In genomic region chr2:232438951-232439757, GRCh38 we compare ENCODE assay signal across 10 cellular contexts. TPM values are rescaled to one million over a fixed set of nuclear protein-coding genes. Genes with fewer than 3 reads are reported as not detected.
A peak's percentile ranks its signal among the peaks of the same experiment; 100 is the strongest.
DNase-seq lines count a peak whose midpoint lies in the region; ATAC-seq and TF ChIP-seq lines count a peak whose summit lies in the region.
"Had no signal": no experiment of that assay in that cellular context is flagged by ENCODE, and none has a peak within 500 bp of the region (broad histone marks: within the 10 kb centered on the region; RNA-seq: fewer than 3 reads in every experiment).

No MANE protein-coding gene starts in this region.

- H3K4me3 ChIP-seq in fibroblast of mammary gland (ENCODE audit: control insufficient read depth, low read depth, low read length) = no peak overlapping the region
- H3K4me3 ChIP-seq in psoas muscle = no peak overlapping the region
- no peak overlapping the region for H3K4me3 ChIP-seq in MM.1S (ENCODE audit: low read length)
- H3K4me3 ChIP-seq: BLaER1 treated with 17β-estradiol and CSF1 and Interleukin-3, amounts not matched to agents 10 nM and 100 nM had no signal

- TF ChIP-seq CTCF in fibroblast of mammary gland (conservative IDR thresholded peaks at IDR 0.05; ENCODE audit: control insufficient read depth, insufficient read depth, low read depth, low read length) (peak; percentile 31), psoas muscle (IDR thresholded peaks at IDR 0.05) (peak; percentile 60), MM.1S (IDR thresholded peaks at IDR 0.05; ENCODE audit: low read length) (no peak; the same call in 1 of the 2 replicates)

- no peak overlapping the region for H3K4me3 Mint-ChIP-seq in activated CD4-positive, alpha-beta T cell treated with anti-CD3 and anti-CD28 coated beads, Interleukin-2, amount 10 ng/mL, durations not matched to agents 7 days and 5 days
- H3K4me3 Mint-ChIP-seq: immature natural killer cell had no signal

- intact Hi-C loops in psoas muscle (cut with DNase I) = loop anchor here (2.0 to 10.0 kb wide), 2 partner anchors 104 to 532 kb away; no protein-coding TSS in a partner anchor

- H3F3A ChIP-seq in MM.1S (ENCODE audit: insufficient read depth, low read length) = no peaks in the 10 kb centered on the region

- DNase-seq in NCI-H345 (lab: John Stamatoyannopoulos, UW) = peak; percentile 19
- DNase-seq in NCI-H345 treated with DMSO at 0.1 percent for 48 hours (lab: John Stamatoyannopoulos, UW; ENCODE audit: unreplicated experiment) = no peak
- peak; percentile 38 for DNase-seq in activated CD4-positive, alpha-beta T cell treated with anti-CD3 and anti-CD28 coated beads, Interleukin-2, amount 10 ng/mL, durations not matched to agents 7 days and 5 days
- DNase-seq in fibroblast of mammary gland (ENCODE audit: low read depth) = peak; percentile 13
- peak in 1 of 2 donors; percentile 52 for DNase-seq in psoas muscle
- no peak for DNase-seq in MM.1S
- no peak for DNase-seq in superior temporal gyrus (ENCODE audit: extremely low spot score)

- H3K4me2 ChIP-seq in MM.1S (ENCODE audit: low read depth, low read length) = no peak overlapping the region

- H2AFZ ChIP-seq in MM.1S (ENCODE audit: low read length) = no peak overlapping the region

- no peaks in the 10 kb centered on the region for H3K9me3 Mint-ChIP-seq in activated CD4-positive, alpha-beta T cell treated with anti-CD3 and anti-CD28 coated beads, Interleukin-2, amount 10 ng/mL, durations not matched to agents 7 days and 5 days
- H3K9me3 Mint-ChIP-seq: immature natural killer cell had no signal

- WGBS in psoas muscle, 3 donors = 67 to 72% (median 67%) methylated on average over 16 to 21 of the region's 22 CpGs

- H4K20me1 ChIP-seq in MM.1S (ENCODE audit: insufficient read depth, low read length) = no peaks in the 10 kb centered on the region

- H3K27me3 Mint-ChIP-seq in activated CD4-positive, alpha-beta T cell treated with anti-CD3 and anti-CD28 coated beads, Interleukin-2, amount 10 ng/mL, durations not matched to agents 7 days and 5 days = no peaks in the 10 kb centered on the region

- H3K4me1 Mint-ChIP-seq in activated CD4-positive, alpha-beta T cell treated with anti-CD3 and anti-CD28 coated beads, Interleukin-2, amount 10 ng/mL, durations not matched to agents 7 days and 5 days = no peaks in the 10 kb centered on the region

- no peaks in the 10 kb centered on the region for H3K36me3 Mint-ChIP-seq in activated CD4-positive, alpha-beta T cell treated with anti-CD3 and anti-CD28 coated beads, Interleukin-2, amount 10 ng/mL, durations not matched to agents 7 days and 5 days (ENCODE audit: low read depth)
- H3K36me3 Mint-ChIP-seq: immature natural killer cell had no signal

- H3K4me1 ChIP-seq in psoas muscle = peaks cover 4% of the 10 kb centered on the region
- H3K4me1 ChIP-seq in MM.1S (ENCODE audit: low read length) = no peaks in the 10 kb centered on the region

- ATAC-seq in psoas muscle = peak; percentile 50 to 71 (median 56)
- no peak for ATAC-seq in HG02610 (IDR thresholded peaks at IDR 0.05; ENCODE audit: unreplicated experiment)

- no peak overlapping the region for H3K27ac Mint-ChIP-seq in activated CD4-positive, alpha-beta T cell treated with anti-CD3 and anti-CD28 coated beads, Interleukin-2, amount 10 ng/mL, durations not matched to agents 7 days and 5 days
- H3K27ac Mint-ChIP-seq: immature natural killer cell had no signal

- H3K9me2 ChIP-seq in MM.1S (replicated peaks; ENCODE audit: insufficient read depth, low read length) = no peaks in the 10 kb centered on the region

- CTCF ChIA-PET in activated CD4-positive, alpha-beta T cell treated with anti-CD3 and anti-CD28 coated beads, Interleukin-2, amount 10 ng/mL, durations not matched to agents 7 days and 5 days (lab: Charles Lee) = interaction anchor here (0.9 to 1.7 kb wide), 3 partner anchors 9 to 108 kb away, joined by 4 to 5 read pairs (median 4); no protein-coding TSS in a partner anchor

- H3K27ac ChIP-seq in psoas muscle (no peak overlapping the region), MM.1S (ENCODE audit: low read length) (no peak overlapping the region)
- H3K27ac ChIP-seq: BLaER1 treated with 17β-estradiol and CSF1 and Interleukin-3, amounts not matched to agents 10 nM and 100 nM had no signal

- H3K27me3 ChIP-seq in psoas muscle (ENCODE audit: insufficient read depth in 3 of 3, low read length in 2 of 3) = no peaks in the 10 kb centered on the region
- H3K27me3 ChIP-seq in MM.1S (replicated peaks; ENCODE audit: insufficient read depth, low read length) = no peaks in the 10 kb centered on the region
- H3K27me3 ChIP-seq: BLaER1 treated with 17β-estradiol and CSF1 and Interleukin-3, amounts not matched to agents 10 nM and 100 nM had no signal

- POLR2A ChIA-PET in activated CD4-positive, alpha-beta T cell treated with anti-CD3 and anti-CD28 coated beads, Interleukin-2, amount 10 ng/mL, durations not matched to agents 7 days and 5 days (lab: Charles Lee) = no interaction called here

- no peaks in the 10 kb centered on the region for H3K9me3 ChIP-seq in psoas muscle
- H3K9me3 ChIP-seq in MM.1S (replicated peaks; ENCODE audit: insufficient read depth, low read length) = no peaks in the 10 kb centered on the region
- H3K9me3 ChIP-seq: BLaER1 treated with 17β-estradiol and CSF1 and Interleukin-3, amounts not matched to agents 10 nM and 100 nM had no signal

- H3K79me2 ChIP-seq in MM.1S (ENCODE audit: low read length) = no peaks in the 10 kb centered on the region

- H3K36me3 ChIP-seq in psoas muscle (ENCODE audit: insufficient read depth in 1 of 2, low read depth in 1 of 2) (no peaks in the 10 kb centered on the region), MM.1S (replicated peaks; ENCODE audit: insufficient read depth, low read length) (no peaks in the 10 kb centered on the region)
- H3K36me3 ChIP-seq: BLaER1 treated with 17β-estradiol and CSF1 and Interleukin-3, amounts not matched to agents 10 nM and 100 nM had no signal

- H3K9ac ChIP-seq in MM.1S (ENCODE audit: low read length) = no peak overlapping the region
- H3K9ac ChIP-seq: BLaER1 treated with 17β-estradiol and CSF1 and Interleukin-3, amounts not matched to agents 10 nM and 100 nM had no signal

RNA-seq across cellular contexts. Expression of gene ALPI, which starts 16.8 kb away (rescaled TPM):
- not detected for total RNA-seq in activated CD4-positive, alpha-beta T cell treated with anti-CD3 and anti-CD28 coated beads, Interleukin-2, amount 10 ng/mL, durations not matched to agents 7 days and 5 days
- total RNA-seq in psoas muscle = not detected
- polyA plus RNA-seq in psoas muscle = under 1 TPM in 2 of 3 donors, not detected in 1; 0.05 to 0.14 TPM
- polyA plus RNA-seq: immature natural killer cell had no signal

RNA-seq across cellular contexts. Expression of gene ALPG, which starts 32.5 kb away (rescaled TPM):
- not detected for total RNA-seq in activated CD4-positive, alpha-beta T cell treated with anti-CD3 and anti-CD28 coated beads, Interleukin-2, amount 10 ng/mL, durations not matched to agents 7 days and 5 days
- total RNA-seq in psoas muscle = not detected
- polyA plus RNA-seq in psoas muscle = not detected
- polyA plus RNA-seq: immature natural killer cell had no signal

RNA-seq across cellular contexts. Expression of gene ECEL1, which starts 48.5 kb away (rescaled TPM):
- not detected for total RNA-seq in activated CD4-positive, alpha-beta T cell treated with anti-CD3 and anti-CD28 coated beads, Interleukin-2, amount 10 ng/mL, durations not matched to agents 7 days and 5 days
- 1 to 10 TPM in 1 of 4 donors, under 1 TPM in 3; 0.32 to 1.0 (median 0.61) TPM for total RNA-seq in psoas muscle
- polyA plus RNA-seq in psoas muscle = 1 to 10 TPM in 1 of 3 donors, under 1 TPM in 2; 0.45 to 1.8 (median 0.55) TPM
- polyA plus RNA-seq: immature natural killer cell had no signal

Comparison
In these comparisons a context has a peak if more than half of its experiments do, and no peak if none do; other contexts are left out.
1. DNase-seq: peak in NCI-H345 (single experiment), activated CD4-positive, alpha-beta T cell treated with anti-CD3 and anti-CD28 coated beads, Interleukin-2, amount 10 ng/mL, durations not matched to agents 7 days and 5 days (single experiment) and fibroblast of mammary gland (single experiment); none in NCI-H345 treated with DMSO at 0.1 percent for 48 hours (single experiment), MM.1S (single experiment) and superior temporal gyrus (single experiment).